9 cellular contexts compared by ENCODE assay signal in the genomic region with DNA sequence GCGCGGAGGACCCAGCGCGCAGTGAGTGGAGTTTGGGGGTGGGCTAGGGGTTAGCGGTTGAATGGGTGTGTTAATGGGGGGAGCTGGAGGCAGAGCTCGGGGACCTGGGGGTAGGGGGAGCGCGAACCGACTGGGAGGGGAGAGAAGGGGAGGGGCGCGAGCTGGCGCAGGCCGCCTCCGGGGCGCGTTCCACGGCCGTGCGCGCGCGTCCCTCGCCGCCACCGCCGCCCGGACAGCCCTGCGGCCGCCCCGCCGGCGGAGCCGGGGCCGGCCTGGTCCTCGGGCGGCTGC. TPM values are rescaled to one million over a fixed set of nuclear protein-coding genes. Genes with fewer than 3 reads are reported as not detected.
DNase-seq lines count a peak whose midpoint lies in the region; ATAC-seq, FAIRE-seq and TF ChIP-seq lines count a peak whose summit lies in the region.
"Had no signal": no experiment of that assay in that cellular context is flagged by ENCODE, and none has a peak within 500 bp of the region (broad histone marks: within the 10 kb centered on the region; RNA-seq: fewer than 3 reads in every experiment).

A gene (plus strand): TSS at position 194 of the 291 bp plus-strand sequence. CDS start 36,051 bp downstream, outside the sequence.

- peak within 1 kb of the TSS; percentile 93 for H2AFZ ChIP-seq in astrocyte (ENCODE audit: low read depth, low read length)

- no peak for FAIRE-seq in astrocyte (lab: Jason Lieb, UNC)

- no peaks in the 10 kb centered on the region for H3K36me3 ChIP-seq in astrocyte (ENCODE audit: insufficient read depth, low read length)

- ATAC-seq in activated CD4-positive, alpha-beta T cell treated with anti-CD3 and anti-CD28 coated beads for 36 hours = no peak
- ATAC-seq in stimulated activated naive CD8-positive, alpha-beta T cell treated with anti-CD3 and anti-CD28 coated beads, Interleukin-15, amount 100 ng/mL, for 72 hours = no peak

- peaks cover 5% of the 10 kb centered on the region for H3K4me1 ChIP-seq in astrocyte (ENCODE audit: insufficient read depth, low read length)

- H3K9me3 ChIP-seq in astrocyte (ENCODE audit: insufficient read depth, low read depth, low read length) = no peaks in the 10 kb centered on the region

- peaks cover 26% of the 10 kb centered on the region for H3K79me2 ChIP-seq in astrocyte (ENCODE audit: insufficient read depth, low read length)

- POLR2A ChIA-PET in activated CD4-positive, alpha-beta T cell treated with anti-CD3 and anti-CD28 coated beads for 36 hours (lab: Charles Lee) = no interaction called here

- peak within 1 kb of the TSS; percentile 84 for H3K9ac ChIP-seq in astrocyte (ENCODE audit: low read length)

- H3K27ac ChIP-seq in astrocyte (ENCODE audit: low read depth, low read length) = peak within 1 kb of the TSS; percentile 70

- peaks cover 17% of the 10 kb centered on the region for H4K20me1 ChIP-seq in astrocyte (ENCODE audit: insufficient read depth, low read length)

- peak within 1 kb of the TSS; percentile 6 for H3K4me3 Mint-ChIP-seq in activated CD4-positive, alpha-beta T cell treated with anti-CD3 and anti-CD28 coated beads for 36 hours
- H3K4me3 Mint-ChIP-seq in astrocyte (ENCODE audit: unreplicated experiment) = peak within 1 kb of the TSS; percentile 99
- peak within 1 kb of the TSS; percentile 41 to 53 for H3K4me3 Mint-ChIP-seq in stimulated activated naive CD8-positive, alpha-beta T cell treated with anti-CD3 and anti-CD28 coated beads, Interleukin-15, amount 100 ng/mL, for 72 hours
- H3K4me3 Mint-ChIP-seq: activated T-cell treated with anti-CD3 and anti-CD28 coated beads, Interleukin-2, amount 50 U/mL, for 4 hours had no signal

- in situ Hi-C loops in GM13977 (cut with MboI; ENCODE audit: low pct_unique_long_range_greater_than_20kb, low sequenced_read_pairs, unreplicated experiment) = no loop called here

- H3K4me1 Mint-ChIP-seq in activated CD4-positive, alpha-beta T cell treated with anti-CD3 and anti-CD28 coated beads for 36 hours = peaks cover 2% of the 10 kb centered on the region
- peaks cover 11% of the 10 kb centered on the region for H3K4me1 Mint-ChIP-seq in astrocyte (ENCODE audit: low read depth, unreplicated experiment)
- H3K4me1 Mint-ChIP-seq in stimulated activated naive CD8-positive, alpha-beta T cell treated with anti-CD3 and anti-CD28 coated beads, Interleukin-15, amount 100 ng/mL, for 72 hours = peaks cover 22% of the 10 kb centered on the region

- CTCF ChIA-PET in activated CD4-positive, alpha-beta T cell treated with anti-CD3 and anti-CD28 coated beads for 36 hours (lab: Charles Lee) = no interaction called here

- peak within 1 kb of the TSS; percentile 81 for H3K4me3 ChIP-seq in astrocyte (ENCODE audit: insufficient read depth, low read depth, low read length)

- no peak for TF ChIP-seq CTCF in astrocyte (IDR thresholded peaks at IDR 0.05; ENCODE audit: insufficient read depth, low read depth, low read length)
- no peak for TF ChIP-seq CTCF in GM13977 (IDR thresholded peaks at IDR 0.05; ENCODE audit: extremely low read depth, insufficient read depth, missing control alignments)

- H3K27me3 ChIP-seq in astrocyte (ENCODE audit: insufficient read depth, low read length) = no peaks in the 10 kb centered on the region

- H3K36me3 Mint-ChIP-seq in activated CD4-positive, alpha-beta T cell treated with anti-CD3 and anti-CD28 coated beads for 36 hours (ENCODE audit: low read depth) = no peaks in the 10 kb centered on the region
- no peaks in the 10 kb centered on the region for H3K36me3 Mint-ChIP-seq in astrocyte (ENCODE audit: low read depth, unreplicated experiment)

- no peak for DNase-seq in activated CD4-positive, alpha-beta T cell treated with anti-CD3 and anti-CD28 coated beads for 36 hours
- DNase-seq in activated CD4-positive, alpha-beta T cell treated with anti-CD3 and anti-CD28 coated beads, Interleukin-2, amount 50 U/mL, for 1 hour = no peak
- no peak for DNase-seq in astrocyte (ENCODE audit: low read depth)
- peak; percentile 68 for DNase-seq in iPS-NIHi11 (ENCODE audit: low spot score)
- no peak for DNase-seq in stimulated activated naive CD8-positive, alpha-beta T cell treated with anti-CD3 and anti-CD28 coated beads, Interleukin-15, amount 100 ng/mL, for 72 hours
- DNase-seq in GM13977 (ENCODE audit: low spot score) = no peak
- no peak for DNase-seq in NCI-H510A treated with DMSO at 0.1 percent for 48 hours (lab: John Stamatoyannopoulos, UW)
- DNase-seq in stimulated activated naive CD4-positive, alpha-beta T cell treated with Interleukin-2 at 50 U/mL for 16 hours (lab: John Stamatoyannopoulos, UW) = no peak
- DNase-seq: activated T-cell treated with anti-CD3 and anti-CD28 coated beads, Interleukin-2, amount 50 U/mL, for 4 hours had no signal

- H3K4me2 ChIP-seq in astrocyte (ENCODE audit: low read length) = peak within 1 kb of the TSS; percentile 97

- intact Hi-C loops in activated CD4-positive, alpha-beta T cell treated with anti-CD3 and anti-CD28 coated beads for 36 hours (cut with DNase I, micrococcal nuclease) = no loop called here

- H3K27ac Mint-ChIP-seq in activated CD4-positive, alpha-beta T cell treated with anti-CD3 and anti-CD28 coated beads for 36 hours = no peak within 1 kb of the TSS
- peak within 1 kb of the TSS; percentile 94 for H3K27ac Mint-ChIP-seq in astrocyte (ENCODE audit: unreplicated experiment)
- no peak within 1 kb of the TSS for H3K27ac Mint-ChIP-seq in stimulated activated naive CD8-positive, alpha-beta T cell treated with anti-CD3 and anti-CD28 coated beads, Interleukin-15, amount 100 ng/mL, for 72 hours

- no peaks in the 10 kb centered on the region for H3K9me3 Mint-ChIP-seq in activated CD4-positive, alpha-beta T cell treated with anti-CD3 and anti-CD28 coated beads for 36 hours (ENCODE audit: low read depth)
- H3K9me3 Mint-ChIP-seq in astrocyte (ENCODE audit: unreplicated experiment) = no peaks in the 10 kb centered on the region
- no peaks in the 10 kb centered on the region for H3K9me3 Mint-ChIP-seq in stimulated activated naive CD8-positive, alpha-beta T cell treated with anti-CD3 and anti-CD28 coated beads, Interleukin-15, amount 100 ng/mL, for 72 hours
- H3K9me3 Mint-ChIP-seq: activated T-cell treated with anti-CD3 and anti-CD28 coated beads, Interleukin-2, amount 50 U/mL, for 4 hours had no signal

- peaks cover 43% of the 10 kb centered on the region for H3K27me3 Mint-ChIP-seq in activated CD4-positive, alpha-beta T cell treated with anti-CD3 and anti-CD28 coated beads for 36 hours
- H3K27me3 Mint-ChIP-seq in astrocyte (ENCODE audit: low read depth, unreplicated experiment) = no peaks in the 10 kb centered on the region
- peaks cover 47% of the 10 kb centered on the region for H3K27me3 Mint-ChIP-seq in stimulated activated naive CD8-positive, alpha-beta T cell treated with anti-CD3 and anti-CD28 coated beads, Interleukin-15, amount 100 ng/mL, for 72 hours

RNA-seq across cellular contexts. Expression of the gene that starts here (rescaled TPM):
- total RNA-seq in activated CD4-positive, alpha-beta T cell treated with anti-CD3 and anti-CD28 coated beads for 36 hours = not detected
- 103 and 126 TPM in 2 replicates for total RNA-seq in astrocyte

Comparison
In these comparisons a context has a peak if more than half of its experiments do, and no peak if none do; other contexts are left out.
1. RNA of the gene that starts here (total RNA-seq): 103 to 126 TPM in astrocyte; not detected in activated CD4-positive, alpha-beta T cell treated with anti-CD3 and anti-CD28 coated beads for 36 hours; every median in the first group is over 100 times any median in the second.
2. H3K4me3 Mint-ChIP-seq: peak in every context shown above with its lines; median percentile 99 in astrocyte; 47 in stimulated activated naive CD8-positive, alpha-beta T cell treated with anti-CD3 and anti-CD28 coated beads, Interleukin-15, amount 100 ng/mL, for 72 hours; 6 in activated CD4-positive, alpha-beta T cell treated with anti-CD3 and anti-CD28 coated beads for 36 hours.